Comparison of ENCODE assay signal across 27 cellular contexts in genomic region chr1:180769889-180770288, GRCh38.
"Had no signal": no experiment of that assay in that cellular context is flagged by ENCODE, and none has a peak within 500 bp of the region (broad histone marks: within the 10 kb centered on the region; RNA-seq: fewer than 3 reads in every experiment).

No MANE protein-coding gene starts in this region.

- H3K4me3 ChIP-seq: dorsolateral prefrontal cortex, esophagus muscularis mucosa, gastrocnemius medialis, heart right ventricle, lung, prostate gland, spleen, testis, tibial nerve, upper lobe of right lung, vagina had no signal

- H2AFZ ChIP-seq: parathyroid adenoma had no signal

- ATAC-seq: gastrocnemius medialis; heart right ventricle; left colon; left ventricle myocardium superior; sciatic nerve; stimulated activated naive B cell treated with anti-CD40 and anti-IgM and Interleukin-4, amounts not matched to agents 10 μg/mL and 1 μg/mL and 100 μg/mL, for 72 hours; stimulated activated naive CD8-positive, alpha-beta T cell treated with anti-CD3 and anti-CD28 coated beads, Interleukin-15, amount 100 ng/mL, for 72 hours; upper lobe of right lung had no signal

- H3K27me3 Mint-ChIP-seq: stimulated activated naive B cell treated with anti-CD40 and anti-IgM and Interleukin-4, amounts not matched to agents 10 μg/mL and 1 μg/mL and 100 μg/mL, for 72 hours; stimulated activated naive CD8-positive, alpha-beta T cell treated with anti-CD3 and anti-CD28 coated beads, Interleukin-15, amount 100 ng/mL, for 72 hours had no signal

- H3K9ac ChIP-seq: parathyroid adenoma had no signal

- FAIRE-seq: endometrium had no signal

- H3K4me3 Mint-ChIP-seq: nephron progenitor cell; stimulated activated naive B cell treated with anti-CD40 and anti-IgM and Interleukin-4, amounts not matched to agents 10 μg/mL and 1 μg/mL and 100 μg/mL, for 72 hours; stimulated activated naive CD8-positive, alpha-beta T cell treated with anti-CD3 and anti-CD28 coated beads, Interleukin-15, amount 100 ng/mL, for 72 hours had no signal

- DNase-seq: cortex of kidney; dorsolateral prefrontal cortex; effector memory CD4-positive, alpha-beta T cell; gastrocnemius medialis; heart right ventricle; left colon; left ventricle myocardium superior; midbrain; nephron progenitor cell; retina; spleen; stimulated activated CD4-positive, alpha-beta T cell treated with anti-CD3 and anti-CD28 coated beads, Interleukin-15, amount 100 ng/mL, for 24 hours; stimulated activated CD4-positive, alpha-beta T cell treated with anti-CD3 and anti-CD28 coated beads, Interleukin-1b, Interleukin-23, amount 100 ng/mL, for 48 hours; stimulated activated CD4-positive, alpha-beta T cell treated with anti-CD3 and anti-CD28 coated beads, Interleukin-4, amount 100 ng/mL, for 4 hours; stimulated activated naive B cell treated with anti-CD40 and anti-IgM and Interleukin-4, amounts not matched to agents 10 μg/mL and 1 μg/mL and 100 μg/mL, for 72 hours; stimulated activated naive CD8-positive, alpha-beta T cell treated with anti-CD3 and anti-CD28 coated beads, Interleukin-15, amount 100 ng/mL, for 72 hours; upper lobe of right lung had no signal

- H3K4me1 Mint-ChIP-seq: nephron progenitor cell had no signal

- H3K4me1 ChIP-seq: gastrocnemius medialis, parathyroid adenoma, prostate gland, upper lobe of right lung had no signal

- H3K9me3 ChIP-seq: esophagus muscularis mucosa, gastrocnemius medialis, prostate gland, testis, tibial nerve, upper lobe of right lung, vagina had no signal

- H3K36me3 ChIP-seq: esophagus muscularis mucosa, gastrocnemius medialis, heart right ventricle, prostate gland, spleen, tibial nerve, upper lobe of right lung, vagina had no signal

- H3K27ac ChIP-seq: dorsolateral prefrontal cortex, epithelial cell of prostate, esophagus muscularis mucosa, gastrocnemius medialis, heart right ventricle, parathyroid adenoma, prostate gland, spleen, tibial nerve, upper lobe of right lung, vagina had no signal

- H3K27ac Mint-ChIP-seq: nephron progenitor cell; stimulated activated naive B cell treated with anti-CD40 and anti-IgM and Interleukin-4, amounts not matched to agents 10 μg/mL and 1 μg/mL and 100 μg/mL, for 72 hours had no signal

- H3K79me2 ChIP-seq: parathyroid adenoma had no signal

- H3K27me3 ChIP-seq: dorsolateral prefrontal cortex, esophagus muscularis mucosa, gastrocnemius medialis, heart right ventricle, spleen, testis, tibial nerve, upper lobe of right lung, vagina had no signal
